1 cellular context compared by ENCODE assay signal in the genomic region with DNA sequence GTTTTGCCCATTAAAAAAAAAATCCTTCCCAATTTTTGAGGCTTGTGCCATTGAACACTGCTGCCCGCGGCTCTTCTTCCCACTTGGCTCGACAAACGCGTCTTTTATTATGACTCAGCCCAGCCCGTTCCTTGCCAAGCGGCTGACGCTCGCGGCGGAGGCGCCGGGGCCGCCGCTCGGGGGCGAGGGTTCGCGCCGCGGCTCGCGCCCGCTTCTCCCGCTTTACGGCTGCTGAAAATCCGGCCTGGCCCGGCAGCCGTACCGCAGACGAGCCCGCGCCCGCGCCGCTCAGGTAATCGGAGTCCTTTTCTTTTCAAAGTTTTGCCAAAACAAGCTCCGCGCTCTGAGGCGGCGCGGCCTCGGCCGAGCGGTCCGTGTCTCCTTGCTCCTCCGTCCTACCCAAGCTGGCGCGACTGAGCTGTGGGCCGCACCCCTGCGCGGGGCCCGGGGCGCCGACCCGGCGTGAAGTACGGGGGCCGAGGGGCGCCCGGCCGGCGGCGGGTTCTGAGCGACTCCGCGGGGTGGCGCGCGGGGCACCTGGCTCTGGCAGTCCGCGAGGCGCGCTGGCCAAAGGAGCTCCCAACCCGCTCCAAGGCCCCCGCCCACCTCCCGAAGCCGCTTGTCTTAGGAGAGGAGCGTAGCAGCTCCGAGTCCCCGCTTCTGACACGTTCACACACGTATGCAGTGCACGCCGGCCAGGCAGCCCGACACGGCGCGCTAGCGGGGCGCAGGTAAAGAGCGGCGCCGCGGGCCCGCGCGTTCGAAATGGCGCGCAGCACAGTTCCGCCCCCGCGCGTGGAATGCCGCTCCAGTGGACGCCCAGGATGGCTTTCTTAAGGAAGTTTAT.
TF ChIP-seq lines count a peak whose summit lies in the region.

No MANE protein-coding gene starts in this region.

TF ChIP-seq in HCT116, 20 proteins besides CTCF, POLR2A, EP300 and RAD21 (continued from another document):
- peak; percentile 80 for TF ChIP-seq MAX (IDR thresholded peaks at IDR 0.05)
- no peak for TF ChIP-seq ZBTB33 (IDR thresholded peaks at IDR 0.05; ENCODE audit: extremely low read depth, insufficient replicate concordance, low read length)
- peak; percentile 93 for TF ChIP-seq ZFX (IDR thresholded peaks at IDR 0.05)
- TF ChIP-seq REST (IDR thresholded peaks at IDR 0.05; ENCODE audit: low read depth) = no peak
- no peak for TF ChIP-seq CEBPB (IDR thresholded peaks at IDR 0.05; ENCODE audit: low read depth)
- TF ChIP-seq FOSL1 (IDR thresholded peaks at IDR 0.05; ENCODE audit: low read depth) = peak; percentile 50; the same call in 1 of the 2 replicates
- TF ChIP-seq, protein P1, sequence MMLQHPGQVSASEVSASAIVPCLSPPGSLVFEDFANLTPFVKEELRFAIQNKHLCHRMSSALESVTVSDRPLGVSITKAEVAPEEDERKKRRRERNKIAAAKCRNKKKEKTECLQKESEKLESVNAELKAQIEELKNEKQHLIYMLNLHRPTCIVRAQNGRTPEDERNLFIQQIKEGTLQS (IDR thresholded peaks at IDR 0.05) = no peak
- TF ChIP-seq EZH2 (IDR thresholded peaks at IDR 0.05) = no peak
- TF ChIP-seq SP1 (IDR thresholded peaks at IDR 0.05; ENCODE audit: low read depth) = 0 out of 2 replicates have a peak, but pooled peaks have one; percentile 39
- TF ChIP-seq ZNF274 (IDR thresholded peaks at IDR 0.05; ENCODE audit: low read depth, low read length) = no peak
- 0 out of 2 replicates have a peak, but pooled peaks have one; percentile 4 for TF ChIP-seq CBX3 (IDR thresholded peaks at IDR 0.05; ENCODE audit: low read depth)
- TF ChIP-seq EZH2phosphoT487 (IDR thresholded peaks at IDR 0.05; ENCODE audit: borderline replicate concordance) = no peak
- peak; percentile 69 for TF ChIP-seq YY1 (IDR thresholded peaks at IDR 0.05; ENCODE audit: extremely low read depth, insufficient replicate concordance, low read depth, low read length)
- peak; percentile 29 for TF ChIP-seq POLR2AphosphoS5 (IDR thresholded peaks at IDR 0.05; ENCODE audit: low read depth, low read length)
